ENCODE assay signal across 19 cellular contexts in the genomic region with DNA sequence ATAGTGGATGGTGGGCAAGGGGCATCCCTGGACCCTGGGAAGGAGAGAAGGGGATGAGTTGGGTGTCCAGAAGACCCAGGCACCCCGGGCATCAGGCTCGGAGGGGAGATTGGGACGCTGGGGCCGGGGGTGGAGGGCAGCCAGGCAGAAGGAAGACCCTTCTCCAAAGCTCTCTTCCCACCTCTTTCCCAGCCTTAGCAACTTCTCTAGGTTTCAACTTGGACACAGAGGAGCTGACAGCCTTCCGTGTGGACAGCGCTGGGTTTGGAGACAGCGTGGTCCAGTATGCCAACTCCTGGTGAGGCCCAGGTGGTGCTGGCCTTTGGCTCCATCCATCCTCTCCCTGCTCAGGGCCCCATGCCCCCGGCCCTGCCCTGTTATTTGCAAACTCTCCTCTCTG. TPM values are rescaled to one million over a fixed set of nuclear protein-coding genes. Genes with fewer than 3 reads are reported as not detected.
DNase-seq lines count a peak whose midpoint lies in the region; ATAC-seq and TF ChIP-seq lines count a peak whose summit lies in the region.
"Had no signal": no experiment of that assay in that cellular context is flagged by ENCODE, and none has a peak within 500 bp of the region (broad histone marks: within the 10 kb centered on the region; RNA-seq: fewer than 3 reads in every experiment).

No MANE protein-coding gene starts in this region.

- H3K9me3 ChIP-seq in upper lobe of right lung (no peaks in the 10 kb centered on the region), GM23248 (ENCODE audit: low read depth) (no peaks in the 10 kb centered on the region), HAP-1 (no peaks in the 10 kb centered on the region)
- H3K9me3 ChIP-seq: gastroesophageal sphincter had no signal

- H3K36me3 ChIP-seq in upper lobe of right lung (no peaks in the 10 kb centered on the region), GM23248 (ENCODE audit: low read depth) (no peaks in the 10 kb centered on the region), HAP-1 (replicated peaks) (no peaks in the 10 kb centered on the region)
- H3K36me3 ChIP-seq: gastroesophageal sphincter had no signal

- no peaks in the 10 kb centered on the region for H3K79me2 ChIP-seq in GM23248 (ENCODE audit: insufficient read depth)

- no peak overlapping the region for H3K9ac ChIP-seq in GM23248

- H3F3A ChIP-seq in GM23248 (ENCODE audit: insufficient read depth) = no peaks in the 10 kb centered on the region

- H3K4me3 ChIP-seq in upper lobe of right lung (peak overlapping the region; percentile 37), GM23248 (no peak overlapping the region), HAP-1 (no peak overlapping the region)
- H3K4me3 ChIP-seq: gastroesophageal sphincter had no signal

- ATAC-seq in activated naive CD4-positive, alpha-beta T cell treated with anti-CD3 and anti-CD28 coated beads, Interleukin-2, amount 50 U/mL, for 72 hours = no peak
- ATAC-seq in activated B cell treated with CpG ODN at 0.5 μM for 24 hours (ENCODE audit: low read depth) (no peak), upper lobe of right lung (no peak)

- intact Hi-C loops in activated B cell treated with CpG ODN at 0.5 μM for 24 hours (cut with micrococcal nuclease) (no loop called here), upper lobe of right lung (cut with DNase I) (no loop called here)

- no peak for DNase-seq in activated naive CD4-positive, alpha-beta T cell treated with anti-CD3 and anti-CD28 coated beads, Interleukin-2, amount 50 U/mL, for 72 hours (ENCODE audit: low spot score in 2 of 2)
- DNase-seq in activated naive CD4-positive, alpha-beta T cell treated with Interleukin-2 at 50 U/mL for 16 hours = no peak
- DNase-seq in activated B cell treated with CpG ODN at 0.5 μM for 24 hours (no peak), mesenteric fat pad (ENCODE audit: low spot score) (peak; percentile 81), upper lobe of right lung (no peak), GM23248 (no peak), NCI-H2107 treated with DMSO at 0.1 percent for 48 hours (lab: John Stamatoyannopoulos, UW; ENCODE audit: unreplicated experiment) (no peak), HAP-1 (ENCODE audit: low spot score in 2 of 2) (no peak)
- DNase-seq: activated CD4-positive, alpha-beta T cell treated with anti-CD3 and anti-CD28 coated beads for 36 hours; activated gamma-delta T cell treated with Interleukin-2 at 50 U/mL for 16 hours; NCI-H1694; NCI-H446; SHP77 treated with DMSO at 0.1 percent for 48 hours; stimulated activated CD4-positive, alpha-beta T cell treated with anti-CD3 and anti-CD28 coated beads, Interleukin-15, amount 100 ng/mL, for 24 hours had no signal

- no peaks in the 10 kb centered on the region for H3K27me3 Mint-ChIP-seq in activated B cell treated with CpG ODN at 0.5 μM for 24 hours

- CTCF ChIA-PET in activated B cell treated with CpG ODN at 0.5 μM for 24 hours (lab: Charles Lee) = no interaction called here

- in situ Hi-C loops in GM23248 (cut with MboI) (no loop called here), HAP-1 (cut with MboI; ENCODE audit: low sequenced_read_pairs) (no loop called here)

- 54 to 56% methylated on average over 7 to 8 of the region's 8 CpGs for WGBS in GM23248 (ENCODE audit: low coverage in 1 of 2, low lambda C conversion rate in 2 of 2, missing lambda C conversion rate in 2 of 2), 2 experiments

- peak overlapping the region; percentile 14 to 47 for H3K27ac Mint-ChIP-seq in activated naive CD4-positive, alpha-beta T cell treated with anti-CD3 and anti-CD28 coated beads, Interleukin-2, amount 50 U/mL, for 72 hours
- peak overlapping the region; percentile 93 for H3K27ac Mint-ChIP-seq in activated B cell treated with CpG ODN at 0.5 μM for 24 hours

- H3K4me2 ChIP-seq in GM23248 (ENCODE audit: unreplicated experiment) = no peak overlapping the region

- no peaks in the 10 kb centered on the region for H4K20me1 ChIP-seq in GM23248 (ENCODE audit: insufficient read depth)

- TF ChIP-seq CTCF in activated B cell treated with CpG ODN at 0.5 μM for 24 hours (IDR thresholded peaks at IDR 0.05) = no peak
- no peak for TF ChIP-seq CTCF in upper lobe of right lung (IDR thresholded peaks at IDR 0.05)

- no peaks in the 10 kb centered on the region for H3K9me2 ChIP-seq in GM23248 (ENCODE audit: insufficient read depth)

- H3K4me1 ChIP-seq in upper lobe of right lung (no peaks in the 10 kb centered on the region), GM23248 (ENCODE audit: insufficient read depth) (no peaks in the 10 kb centered on the region), HAP-1 (no peaks in the 10 kb centered on the region)
- H3K4me1 ChIP-seq: gastroesophageal sphincter had no signal

- H3K27me3 ChIP-seq in upper lobe of right lung = no peaks in the 10 kb centered on the region
- no peaks in the 10 kb centered on the region for H3K27me3 ChIP-seq in GM23248 (replicated peaks; ENCODE audit: insufficient read depth)
- no peaks in the 10 kb centered on the region for H3K27me3 ChIP-seq in HAP-1 (ENCODE audit: low read depth)

- no peak overlapping the region for H2AFZ ChIP-seq in GM23248

- H3K36me3 Mint-ChIP-seq in activated naive CD4-positive, alpha-beta T cell treated with anti-CD3 and anti-CD28 coated beads, Interleukin-2, amount 50 U/mL, for 72 hours = no peaks in the 10 kb centered on the region
- H3K36me3 Mint-ChIP-seq in activated B cell treated with CpG ODN at 0.5 μM for 24 hours (ENCODE audit: low read depth) = no peaks in the 10 kb centered on the region

- H3K4me1 Mint-ChIP-seq in activated B cell treated with CpG ODN at 0.5 μM for 24 hours = peaks cover 63% of the 10 kb centered on the region

- H3K9me3 Mint-ChIP-seq in activated naive CD4-positive, alpha-beta T cell treated with anti-CD3 and anti-CD28 coated beads, Interleukin-2, amount 50 U/mL, for 72 hours = no peaks in the 10 kb centered on the region
- H3K9me3 Mint-ChIP-seq in activated B cell treated with CpG ODN at 0.5 μM for 24 hours = no peaks in the 10 kb centered on the region

- H3K27ac ChIP-seq in upper lobe of right lung (no peak overlapping the region), GM23248 (no peak overlapping the region)

- H3K4me3 Mint-ChIP-seq in activated B cell treated with CpG ODN at 0.5 μM for 24 hours = peak overlapping the region; percentile 78

- POLR2A ChIA-PET in activated B cell treated with CpG ODN at 0.5 μM for 24 hours (lab: Charles Lee) = interaction anchor here (0.6 kb wide), 1 partner anchor 322 kb away, joined by 3 read pairs; the partner anchor contains the start of gene STX4

RNA-seq across cellular contexts. Expression of gene ITGAX, which starts 0.7 kb away (rescaled TPM):
- total RNA-seq in activated naive CD4-positive, alpha-beta T cell treated with anti-CD3 and anti-CD28 coated beads, Interleukin-2, amount 50 U/mL, for 72 hours = 10 to 100 TPM in 1 of 2 donors, 1 to 10 TPM in 1; 7.3 to 19.1 TPM
- 81.9 and 100 TPM in 2 replicates for total RNA-seq in activated B cell treated with CpG ODN at 0.5 μM for 24 hours
- 36.4 TPM for total RNA-seq in mesenteric fat pad
- total RNA-seq in upper lobe of right lung = 184 TPM
- not detected in 2 replicates for total RNA-seq in GM23248 (2014; rRNA removed; shearing (Covaris generic))
- polyA plus RNA-seq in GM23248 (2016; fragmentation: Nextera tagmentation; extraction: Ambion mirVana) = not detected in 2 replicates
- polyA plus RNA-seq: neural cell had no signal

RNA-seq across cellular contexts. Expression of gene ITGAD, which starts 37.4 kb away (rescaled TPM):
- total RNA-seq in activated naive CD4-positive, alpha-beta T cell treated with anti-CD3 and anti-CD28 coated beads, Interleukin-2, amount 50 U/mL, for 72 hours = not detected
- 0.05 and 0.07 TPM in 2 replicates for total RNA-seq in activated B cell treated with CpG ODN at 0.5 μM for 24 hours
- total RNA-seq in mesenteric fat pad = 0.39 TPM
- total RNA-seq in upper lobe of right lung = 0.20 TPM
- total RNA-seq in GM23248 (2014; rRNA removed; shearing (Covaris generic)) = not detected in 2 replicates
- polyA plus RNA-seq in GM23248 (2016; fragmentation: Nextera tagmentation; extraction: Ambion mirVana) = not detected in 2 replicates
- total RNA-seq: activated CD4-positive, alpha-beta T cell treated with anti-CD3 and anti-CD28 coated beads for 36 hours; dermis blood vessel endothelial cell; epithelial cell of proximal tubule; renal cortical epithelial cell had no signal
- polyA plus RNA-seq: neural cell had no signal
